Comparison of ENCODE assay signal across 11 cellular contexts in the genomic region with DNA sequence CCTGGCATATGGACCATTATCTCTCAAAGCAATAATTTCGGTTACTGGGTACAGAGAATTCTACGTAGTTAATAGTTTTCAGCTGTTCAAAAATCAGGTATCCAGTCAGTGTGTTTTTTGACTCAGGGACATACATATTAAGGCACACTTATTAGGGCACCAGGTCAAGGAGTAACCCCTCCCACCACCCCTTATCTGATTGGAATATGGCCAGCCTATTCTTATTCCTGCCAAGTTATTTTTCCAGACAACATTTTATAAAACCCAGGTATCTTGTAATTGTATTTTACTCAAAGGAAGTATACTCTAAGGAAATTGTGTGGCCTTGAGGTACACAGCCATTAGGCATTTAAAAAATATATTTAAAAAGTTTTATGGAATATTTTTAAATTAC. TPM values are rescaled to one million over a fixed set of nuclear protein-coding genes. Genes with fewer than 3 reads are reported as not detected.
DNase-seq lines count a peak whose midpoint lies in the region; ATAC-seq, FAIRE-seq and TF ChIP-seq lines count a peak whose summit lies in the region.
"Had no signal": no experiment of that assay in that cellular context is flagged by ENCODE, and none has a peak within 500 bp of the region (broad histone marks: within the 10 kb centered on the region; RNA-seq: fewer than 3 reads in every experiment).

No MANE protein-coding gene starts in this region.

- CTCF ChIA-PET in HepG2 (lab: Yijun Ruan, JAX; ENCODE audit: low intra/inter-chr PET ratio, low total read pairs) = no interaction called here

- H3K36me3 ChIP-seq in HepG2 (replicated peaks in 1 of 2; ENCODE audit: control insufficient read depth in 1 of 2, insufficient read depth in 2 of 2, low read length in 2 of 2) (0 out of 5 replicates have a peak, but pooled peaks cover 0 to 3% of the 10 kb centered on the region in 2 experiments), right lobe of liver (no peaks in the 10 kb centered on the region), lower lobe of right lung (no peaks in the 10 kb centered on the region)

- H3K27ac Mint-ChIP-seq in activated T-helper 2 cell treated with anti-CD3 and anti-CD28 coated beads, Interferon-gamma antibody, Interleukin-2, Interleukin-4, amounts not matched to agents 10 μg/mL and 5 μg/mL and 100 μg/mL, durations not matched to agents 14 hours and 24 hours and 36 hours = peak overlapping the region; percentile 91
- H3K27ac Mint-ChIP-seq in memory B cell = peak overlapping the region; percentile 82

- no peak for ATAC-seq in HepG2
- no peak for ATAC-seq in right lobe of liver
- ATAC-seq in memory B cell (ENCODE audit: low read depth) = no peak
- ATAC-seq in lower lobe of right lung = no peak
- ATAC-seq in GM18505 (IDR thresholded peaks at IDR 0.05; ENCODE audit: unreplicated experiment) = no peak

- H3K4me2 ChIP-seq in HepG2 (ENCODE audit: low read depth, low read length) = no peak overlapping the region

- no peak overlapping the region for H3K27ac ChIP-seq in HepG2 (ENCODE audit: extremely low read length, insufficient read depth, low read length)
- no peak overlapping the region for H3K27ac ChIP-seq in right lobe of liver
- H3K27ac ChIP-seq in lower lobe of right lung = no peak overlapping the region

- TF ChIP-seq EP300 in HepG2 (IDR thresholded peaks at IDR 0.05; ENCODE audit: low read depth in 2 of 2, low read length in 2 of 2) (no peak), HepG2 (CRISPR knock-in tag; IDR thresholded peaks at IDR 0.05; ENCODE audit: borderline replicate concordance) (no peak)

- H3K4me1 ChIP-seq in HepG2 (ENCODE audit: insufficient read depth, low read length) = peaks cover 27% of the 10 kb centered on the region
- peaks cover 0 to 47% (median 18%) of the 10 kb centered on the region in 4 donors for H3K4me1 ChIP-seq in right lobe of liver
- peaks cover 47% of the 10 kb centered on the region for H3K4me1 ChIP-seq in lower lobe of right lung

- in situ Hi-C loops in HepG2 (cut with HindIII; ENCODE audit: extremely low pct_ligation_motif_present, low pct_unique_long_range_greater_than_20kb) = no loop called here

- no peaks in the 10 kb centered on the region for H3K27me3 Mint-ChIP-seq in activated T-helper 2 cell treated with anti-CD3 and anti-CD28 coated beads, Interferon-gamma antibody, Interleukin-2, Interleukin-4, amounts not matched to agents 10 μg/mL and 5 μg/mL and 100 μg/mL, durations not matched to agents 14 hours and 24 hours and 36 hours (ENCODE audit: low read depth)
- no peaks in the 10 kb centered on the region for H3K27me3 Mint-ChIP-seq in memory B cell

- peaks cover 74% of the 10 kb centered on the region for H3K79me2 ChIP-seq in HepG2 (ENCODE audit: insufficient read depth, low read length)

- intact Hi-C loops in HepG2 (cut with micrococcal nuclease; ENCODE audit: unreplicated experiment) = loop anchor here (5.0 kb wide), 1 partner anchor 71 kb away; no protein-coding TSS in a partner anchor
- intact Hi-C loops in right lobe of liver (cut with DNase I) = no loop called here
- intact Hi-C loops in activated T-helper 2 cell treated with anti-CD3 and anti-CD28 coated beads, Interferon-gamma antibody, Interleukin-2, Interleukin-4, amounts not matched to agents 10 μg/mL and 5 μg/mL and 100 μg/mL, durations not matched to agents 14 hours and 24 hours and 36 hours (cut with micrococcal nuclease) = loop anchor here (1.0 to 5.0 kb wide), 5 partner anchors 15 to 411 kb away; partner anchors contain the start of genes ACOT9, APOO, CXorf58 and SAT1
- intact Hi-C loops in lower lobe of right lung (cut with DNase I) = no loop called here

- H3K9me3 ChIP-seq in HepG2 (ENCODE audit: low read length) = no peaks in the 10 kb centered on the region
- H3K9me3 ChIP-seq in right lobe of liver = no peaks in the 10 kb centered on the region
- H3K9me3 ChIP-seq in lower lobe of right lung = no peaks in the 10 kb centered on the region

- H3K4me3 ChIP-seq in HepG2 (replicated peaks in 1 of 3; ENCODE audit: insufficient read depth in 1 of 3, low read depth in 2 of 3, low read length in 3 of 3) (no peak overlapping the region), right lobe of liver (no peak overlapping the region), lower lobe of right lung (no peak overlapping the region)
- H3K4me3 ChIP-seq: GM23338 had no signal

- H3K27me3 ChIP-seq in HepG2 (ENCODE audit: control insufficient read depth in 1 of 2, insufficient read depth in 2 of 2, low read length in 2 of 2) = no peaks in the 10 kb centered on the region
- H3K27me3 ChIP-seq in right lobe of liver = no peaks in the 10 kb centered on the region
- no peaks in the 10 kb centered on the region for H3K27me3 ChIP-seq in lower lobe of right lung (ENCODE audit: low read depth)

- BruUV-seq in HepG2 (replicated peaks; lab: Mats Ljungman, UMichigan) = no TSS peak

- no peak overlapping the region for H2AFZ ChIP-seq in HepG2 (ENCODE audit: low read length)
- H2AFZ ChIP-seq: GM23338 had no signal

- POLR2A ChIA-PET in HepG2 (lab: Yijun Ruan, JAX) = no interaction called here

- 71% methylated on average over 2 of the region's 2 CpGs for WGBS in HepG2 (ENCODE audit: low lambda C conversion rate)
- 27% methylated on average over 2 of the region's 2 CpGs for whole genome bisulfite sequencing in right lobe of liver (ENCODE audit: insufficient coverage, low coverage, low lambda C conversion rate, missing lambda C conversion rate)

- TF ChIP-seq POLR2A in HepG2 (IDR thresholded peaks at IDR 0.05; ENCODE audit: insufficient read depth in 1 of 2, low read depth in 2 of 2, low read length in 2 of 2) = no peak
- TF ChIP-seq POLR2A in right lobe of liver (IDR thresholded peaks at IDR 0.05) = no peak
- TF ChIP-seq POLR2A in GM18505 (IDR thresholded peaks at IDR 0.05; ENCODE audit: borderline replicate concordance, extremely low read depth, insufficient read depth, insufficient read length) = no peak

- H3K36me3 Mint-ChIP-seq in activated T-helper 2 cell treated with anti-CD3 and anti-CD28 coated beads, Interferon-gamma antibody, Interleukin-2, Interleukin-4, amounts not matched to agents 10 μg/mL and 5 μg/mL and 100 μg/mL, durations not matched to agents 14 hours and 24 hours and 36 hours (ENCODE audit: low read depth) = peaks cover 44% of the 10 kb centered on the region
- peaks cover 19% of the 10 kb centered on the region for H3K36me3 Mint-ChIP-seq in memory B cell

- DNase-seq in HepG2 (ENCODE audit: low spot score) (no peak), right lobe of liver (no peak), memory B cell (ENCODE audit: low spot score in 2 of 2) (no peak), lower lobe of right lung (no peak), SIG-M5 (lab: John Stamatoyannopoulos, UW) (no peak)
- no peak for DNase-seq in activated T-helper 2 cell treated with anti-CD3 and anti-CD28 coated beads, Interferon-gamma antibody, Interleukin-2, Interleukin-4, amounts not matched to agents 10 μg/mL and 5 μg/mL and 100 μg/mL, durations not matched to agents 14 hours and 24 hours and 36 hours (ENCODE audit: low spot score)
- DNase-seq in NK-92 treated with Interleukin-12 subunit alpha and Interleukin-12 subunit beta, amount 100 ng/mL, for 24 hours (lab: John Stamatoyannopoulos, UW) = no peak
- DNase-seq: aorta; stimulated activated CD4-positive, alpha-beta T cell treated with anti-CD3 and anti-CD28 coated beads, Interleukin-2, amount 100 ng/mL, for 24 hours had no signal

- no peak overlapping the region for H3K9ac ChIP-seq in HepG2 (ENCODE audit: insufficient read depth, low read depth, low read length)

- no peak for TF ChIP-seq RAD21 in HepG2 (CRISPR knock-in tag; IDR thresholded peaks at IDR 0.05)

- TF ChIP-seq CTCF in HepG2 (CRISPR knock-in tag; IDR thresholded peaks at IDR 0.05) = no peak
- no peak for TF ChIP-seq CTCF in right lobe of liver (IDR thresholded peaks at IDR 0.05)
- TF ChIP-seq CTCF in lower lobe of right lung (IDR thresholded peaks at IDR 0.05) = no peak

- no peaks in the 10 kb centered on the region for H3K9me3 Mint-ChIP-seq in activated T-helper 2 cell treated with anti-CD3 and anti-CD28 coated beads, Interferon-gamma antibody, Interleukin-2, Interleukin-4, amounts not matched to agents 10 μg/mL and 5 μg/mL and 100 μg/mL, durations not matched to agents 14 hours and 24 hours and 36 hours
- H3K9me3 Mint-ChIP-seq in memory B cell = no peaks in the 10 kb centered on the region
- H3K9me3 Mint-ChIP-seq: GM23338 had no signal

- H3K4me3 Mint-ChIP-seq in activated T-helper 2 cell treated with anti-CD3 and anti-CD28 coated beads, Interferon-gamma antibody, Interleukin-2, Interleukin-4, amounts not matched to agents 10 μg/mL and 5 μg/mL and 100 μg/mL, durations not matched to agents 14 hours and 24 hours and 36 hours (ENCODE audit: low read depth) = no peak overlapping the region
- peak overlapping the region; percentile 82 for H3K4me3 Mint-ChIP-seq in memory B cell

- H3K4me1 Mint-ChIP-seq in activated T-helper 2 cell treated with anti-CD3 and anti-CD28 coated beads, Interferon-gamma antibody, Interleukin-2, Interleukin-4, amounts not matched to agents 10 μg/mL and 5 μg/mL and 100 μg/mL, durations not matched to agents 14 hours and 24 hours and 36 hours (ENCODE audit: low read depth) = peaks cover 37% of the 10 kb centered on the region
- H3K4me1 Mint-ChIP-seq in memory B cell = peaks cover 36% of the 10 kb centered on the region

- FAIRE-seq in HepG2 (lab: Jason Lieb, UNC) = peak; percentile 4

- 0 out of 2 replicates have a peak, but pooled peaks cover 4% of the 10 kb centered on the region for H4K20me1 ChIP-seq in HepG2 (ENCODE audit: insufficient read depth, low read length)

RNA-seq across cellular contexts. Expression of gene ZFX, which starts 4.3 kb away (rescaled TPM):
- 37.3 and 66.3 TPM in 2 replicates for total RNA-seq in HepG2 (2016; rRNA removed; fragmentation: Illumina TruSeq; extraction: Trizol)
- total RNA-seq in HepG2 (2016; cell fraction: cytosol; rRNA removed; fragmentation: Illumina TruSeq; extraction: Trizol; ENCODE audit: low read depth) = 17.0 and 20.4 TPM in 2 replicates
- total RNA-seq in HepG2 (2016; cell fraction: insoluble cytoplasmic fraction; rRNA removed; fragmentation: Illumina TruSeq; extraction: Trizol) = 37.7 and 62.0 TPM in 2 replicates
- total RNA-seq in HepG2 (2016; cell fraction: membrane; rRNA removed; fragmentation: Illumina TruSeq; extraction: Trizol) = 18.7 and 22.7 TPM in 2 replicates
- total RNA-seq in HepG2 (2016; cell fraction: nucleus; rRNA removed; fragmentation: Illumina TruSeq; extraction: Trizol) = 33.1 and 36.3 TPM in 2 replicates
- 13.8 and 14.9 TPM in 2 replicates for polyA plus RNA-seq in HepG2 (2011; rRNA removed)
- polyA plus RNA-seq in HepG2 (2011; cell fraction: cytosol; rRNA removed) = 5.6 and 10.7 TPM in 2 replicates
- 12.3 and 17.6 TPM in 2 replicates for polyA plus RNA-seq in HepG2 (2011; cell fraction: nucleus; rRNA removed)
- 15.4 and 18.0 TPM in 2 replicates for polyA plus RNA-seq in HepG2 (2012)
- polyA plus RNA-seq in HepG2 (2016; cell fraction: cytosol; fragmentation: Illumina TruSeq; extraction: Trizol; ENCODE audit: low read depth) = 0.86 and 0.89 TPM in 2 replicates
- polyA plus RNA-seq in HepG2 (2016; cell fraction: insoluble cytoplasmic fraction; fragmentation: Illumina TruSeq; extraction: Trizol; ENCODE audit: low read depth) = 16.6 and 19.7 TPM in 2 replicates
- polyA plus RNA-seq in HepG2 (2016; cell fraction: membrane; fragmentation: Illumina TruSeq; extraction: Trizol; ENCODE audit: low read depth) = 2.3 TPM in 2 replicates
- polyA plus RNA-seq in HepG2 (2016; cell fraction: nucleus; fragmentation: Illumina TruSeq; extraction: Trizol; ENCODE audit: insufficient read depth, low read depth) = 33.0 and 36.3 TPM in 2 replicates
- 21.0 and 79.5 TPM in 2 replicates for polyA minus RNA-seq in HepG2 (2011; rRNA and poly(A)+ RNA removed; ENCODE audit: low replicate concordance)
- polyA minus RNA-seq in HepG2 (2011; cell fraction: cytosol; rRNA and poly(A)+ RNA removed) = 26.8 and 40.5 TPM in 2 replicates
- polyA minus RNA-seq in HepG2 (2011; cell fraction: nucleus; rRNA and poly(A)+ RNA removed) = 57.7 and 69.4 TPM in 2 replicates
- total RNA-seq in right lobe of liver = 10 to 100 TPM; 16.4 to 31.7 (median 23.5) TPM
- total RNA-seq in activated T-helper 2 cell treated with anti-CD3 and anti-CD28 coated beads, Interferon-gamma antibody, Interleukin-2, Interleukin-4, amounts not matched to agents 10 μg/mL and 5 μg/mL and 100 μg/mL, durations not matched to agents 14 hours and 24 hours and 36 hours = 34.1 and 37.0 TPM in 2 replicates
- 39.1 TPM for total RNA-seq in lower lobe of right lung

Comparison
In these comparisons a context has a peak if more than half of its experiments do, and no peak if none do; other contexts are left out.
1. intact Hi-C loops: an anchor here in HepG2 (5.0 kb wide) and activated T-helper 2 cell treated with anti-CD3 and anti-CD28 coated beads, Interferon-gamma antibody, Interleukin-2, Interleukin-4, amounts not matched to agents 10 μg/mL and 5 μg/mL and 100 μg/mL, durations not matched to agents 14 hours and 24 hours and 36 hours (1.0 to 5.0 kb wide); none called in right lobe of liver and lower lobe of right lung.